In the genomic region with DNA sequence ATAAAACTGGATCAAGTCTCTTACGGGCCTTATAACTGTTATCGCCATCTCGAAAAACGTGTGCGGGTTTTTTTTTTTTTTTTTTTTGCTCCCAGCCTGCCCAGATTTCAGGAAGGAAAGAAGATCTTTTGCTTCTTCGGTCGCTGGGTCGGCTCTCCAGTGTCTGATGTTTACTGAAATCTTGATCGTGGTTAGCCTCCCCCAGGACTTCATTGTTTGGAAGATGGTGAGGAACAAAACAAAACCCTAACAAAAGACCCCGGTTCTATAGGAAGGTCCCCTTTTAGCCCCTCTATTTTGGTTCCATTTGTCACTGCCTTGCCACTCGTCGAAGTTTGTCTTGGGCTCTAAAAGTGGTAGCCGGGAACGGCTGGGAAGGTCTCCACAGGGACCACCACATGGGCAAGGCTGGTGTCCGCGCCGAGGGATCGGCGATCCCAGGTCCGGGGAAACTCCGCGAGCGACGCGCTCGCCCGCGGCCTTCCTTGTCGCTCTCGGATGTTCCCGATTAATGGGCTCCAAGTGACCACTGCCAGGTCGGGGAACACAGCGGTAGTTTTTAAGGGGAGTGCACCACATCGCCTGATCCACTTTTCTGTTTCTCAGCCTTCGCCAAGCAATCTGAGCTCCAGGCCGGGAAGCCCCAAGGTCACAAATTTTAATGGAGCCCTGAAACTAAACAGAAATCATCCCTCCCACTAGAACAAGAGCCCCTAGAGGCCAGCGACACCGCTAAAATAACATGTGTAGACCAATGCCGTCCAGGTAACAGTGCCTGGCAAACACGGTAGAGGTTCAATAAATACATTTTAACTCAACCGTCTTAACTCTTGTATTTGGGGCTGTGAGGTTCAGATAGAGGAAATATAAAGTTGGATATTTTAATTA, we compare ENCODE assay signal across 8 cellular contexts. TPM values are rescaled to one million over a fixed set of nuclear protein-coding genes. Genes with fewer than 3 reads are reported as not detected.
A peak's percentile ranks its signal among the peaks of the same experiment; 100 is the strongest.
DNase-seq lines count a peak whose midpoint lies in the region; ATAC-seq and TF ChIP-seq lines count a peak whose summit lies in the region.

No MANE protein-coding gene starts in this region.

- H3K27ac Mint-ChIP-seq in central memory CD8-positive, alpha-beta T cell (ENCODE audit: low read depth) = peak overlapping the region; percentile 100

- peak; percentile 12 for ATAC-seq in HG02588 (IDR thresholded peaks at IDR 0.05; ENCODE audit: unreplicated experiment)
- ATAC-seq in central memory CD8-positive, alpha-beta T cell (replicated peaks; ENCODE audit: extremely low read depth, poor library complexity, severe bottlenecking) = peak; percentile 16

- H3K9me3 Mint-ChIP-seq in central memory CD8-positive, alpha-beta T cell = no peaks in the 10 kb centered on the region

- peaks cover 14% of the 10 kb centered on the region for H3K4me1 Mint-ChIP-seq in central memory CD8-positive, alpha-beta T cell

- H3K27me3 Mint-ChIP-seq in central memory CD8-positive, alpha-beta T cell = peaks cover 7% of the 10 kb centered on the region

- H3K27me3 ChIP-seq in kidney epithelial cell (ENCODE audit: control insufficient read depth, insufficient read depth, low read length) = no peaks in the 10 kb centered on the region

- peak; percentile 50 for DNase-seq in GM10266 (ENCODE audit: extremely low spot score)
- DNase-seq in NCI-H2029 treated with DMSO at 0.1 percent for 48 hours (lab: John Stamatoyannopoulos, UW) = peak; percentile 60
- peak; percentile 31 to 52 for DNase-seq in central memory CD8-positive, alpha-beta T cell (ENCODE audit: low spot score in 2 of 2)
- no peak for DNase-seq in kidney epithelial cell (ENCODE audit: low read depth)
- peak; percentile 19 for DNase-seq in stimulated activated CD4-positive, alpha-beta T cell treated with anti-CD3 and anti-CD28 coated beads, Interleukin-12 subunit alpha, Interleukin-12 subunit beta, amount 100 ng/mL, for 4 hours
- DNase-seq in mesenteric fat pad (ENCODE audit: low spot score) = no peak

- H3K36me3 Mint-ChIP-seq in central memory CD8-positive, alpha-beta T cell (ENCODE audit: insufficient read depth) = peaks cover 30% of the 10 kb centered on the region

- H3K4me3 Mint-ChIP-seq in central memory CD8-positive, alpha-beta T cell = peak overlapping the region; percentile 97

- H3K36me3 ChIP-seq in kidney epithelial cell (ENCODE audit: control insufficient read depth, insufficient read depth, low read length) = no peaks in the 10 kb centered on the region

- TF ChIP-seq CTCF in GM10266 (IDR thresholded peaks at IDR 0.05; ENCODE audit: control insufficient read depth, insufficient read depth, low read depth, missing control alignments) (peak; percentile 25), VCaP (conservative IDR thresholded peaks at IDR 0.05) (peak; percentile 66), kidney epithelial cell (IDR thresholded peaks at IDR 0.05; ENCODE audit: insufficient read depth, low read length, poor library complexity, severe bottlenecking) (peak; percentile 25)

- H3K4me3 ChIP-seq in kidney epithelial cell (ENCODE audit: low read depth, low read length) = peak overlapping the region; percentile 51

- H3K27ac ChIP-seq in VCaP = peak overlapping the region; percentile 96

RNA-seq across cellular contexts. Expression of a gene that starts 27.0 kb away (rescaled TPM):
- total RNA-seq in kidney epithelial cell (101 and 119 TPM in 2 replicates), mesenteric fat pad (39.6 TPM)

Comparison
In these comparisons a context has a peak if more than half of its experiments do, and no peak if none do; other contexts are left out.
1. DNase-seq: peak in GM10266 (single experiment), NCI-H2029 treated with DMSO at 0.1 percent for 48 hours (single experiment), central memory CD8-positive, alpha-beta T cell (2 of 2) and stimulated activated CD4-positive, alpha-beta T cell treated with anti-CD3 and anti-CD28 coated beads, Interleukin-12 subunit alpha, Interleukin-12 subunit beta, amount 100 ng/mL, for 4 hours (single experiment); none in kidney epithelial cell (single experiment) and mesenteric fat pad (single experiment).
2. Peak in every context shown above with its lines, with median percentiles within 50 percentile points of each other: CTCF ChIP-seq.